Comparison of ENCODE assay signal across 27 cellular contexts in genomic region chr2:121887513-121888188, GRCh38.
DNase-seq lines count a peak whose midpoint lies in the region; ATAC-seq, FAIRE-seq and TF ChIP-seq lines count a peak whose summit lies in the region.
"Had no signal": no experiment of that assay in that cellular context is flagged by ENCODE, and none has a peak within 500 bp of the region (broad histone marks: within the 10 kb centered on the region; RNA-seq: fewer than 3 reads in every experiment).

No MANE protein-coding gene starts in this region.

- peaks cover 8% of the 10 kb centered on the region for H3K4me1 Mint-ChIP-seq in type B pancreatic cell (ENCODE audit: unreplicated experiment)
- H3K4me1 Mint-ChIP-seq: activated CD4-positive, alpha-beta memory T cell treated with anti-CD3 and anti-CD28 coated beads, Interleukin-2, amount 10 ng/mL, durations not matched to agents 7 days and 5 days; activated naive CD8-positive, alpha-beta T cell treated with anti-CD3 and anti-CD28 coated beads for 36 hours had no signal

- no peak for FAIRE-seq in GM12892 (lab: Jason Lieb, UNC)
- FAIRE-seq: G401.6, small intestine had no signal

- H3K4me2 ChIP-seq in smooth muscle cell, result no peak overlapping the region
- H3K4me2 ChIP-seq: BLaER1 treated with 17β-estradiol and CSF1 and Interleukin-3, amounts not matched to agents 10 nM and 100 nM had no signal

- ATAC-seq in GM19395 (IDR thresholded peaks at IDR 0.05; ENCODE audit: unreplicated experiment), result peak; percentile 14
- ATAC-seq in HG03457 (IDR thresholded peaks at IDR 0.05; ENCODE audit: unreplicated experiment), result peak; percentile 19
- ATAC-seq: lower lobe of right lung, natural killer cell had no signal

- H3K27me3 ChIP-seq in H7 (ENCODE audit: control insufficient read depth, insufficient read depth, low read length) (no peaks in the 10 kb centered on the region; the same call in 1 of the 2 replicates), smooth muscle cell (ENCODE audit: low read depth) (no peaks in the 10 kb centered on the region)
- H3K27me3 ChIP-seq: ascending aorta; BLaER1 treated with 17β-estradiol and CSF1 and Interleukin-3, amounts not matched to agents 10 nM and 100 nM; cardiac muscle cell; foreskin keratinocyte; heart left ventricle; ovary had no signal

- H3K9ac ChIP-seq in smooth muscle cell (ENCODE audit: low read depth), result no peak overlapping the region
- H3K9ac ChIP-seq: BLaER1 treated with 17β-estradiol and CSF1 and Interleukin-3, amounts not matched to agents 10 nM and 100 nM had no signal

- peaks cover 6% of the 10 kb centered on the region for H3K9me3 Mint-ChIP-seq in type B pancreatic cell
- H3K9me3 Mint-ChIP-seq: activated CD4-positive, alpha-beta memory T cell treated with anti-CD3 and anti-CD28 coated beads, Interleukin-2, amount 10 ng/mL, durations not matched to agents 7 days and 5 days; activated naive CD8-positive, alpha-beta T cell treated with anti-CD3 and anti-CD28 coated beads for 36 hours; natural killer cell had no signal

- H2AFZ ChIP-seq in smooth muscle cell (ENCODE audit: low read depth), result no peak overlapping the region

- no peak overlapping the region for H3K27ac ChIP-seq in smooth muscle cell (ENCODE audit: low read depth)
- H3K27ac ChIP-seq: ascending aorta; BLaER1 treated with 17β-estradiol and CSF1 and Interleukin-3, amounts not matched to agents 10 nM and 100 nM; cardiac muscle cell; coronary artery; foreskin keratinocyte; heart left ventricle; lower lobe of right lung; ovary had no signal

- H3F3A ChIP-seq in smooth muscle cell (ENCODE audit: low read depth), result no peaks in the 10 kb centered on the region

- H3K9me3 ChIP-seq in smooth muscle cell (replicated peaks; ENCODE audit: low read depth), result no peaks in the 10 kb centered on the region
- H3K9me3 ChIP-seq: ascending aorta, Caco-2, heart left ventricle, lower lobe of right lung, ovary had no signal

- H3K27me3 Mint-ChIP-seq in type B pancreatic cell, result peaks cover 13% of the 10 kb centered on the region
- H3K27me3 Mint-ChIP-seq: activated naive CD8-positive, alpha-beta T cell treated with anti-CD3 and anti-CD28 coated beads for 36 hours had no signal

- no peak for TF ChIP-seq POLR2A in GM12892 (IDR thresholded peaks at IDR 0.05; ENCODE audit: low read depth, low read length)

- 90% methylated on average over 16 of the region's 16 CpGs for WGBS in smooth muscle cell (ENCODE audit: low lambda C conversion rate)

- no peak overlapping the region for H3K27ac Mint-ChIP-seq in type B pancreatic cell
- H3K27ac Mint-ChIP-seq: activated CD4-positive, alpha-beta memory T cell treated with anti-CD3 and anti-CD28 coated beads, Interleukin-2, amount 10 ng/mL, durations not matched to agents 7 days and 5 days; activated naive CD8-positive, alpha-beta T cell treated with anti-CD3 and anti-CD28 coated beads for 36 hours; natural killer cell had no signal

- TF ChIP-seq CTCF in type B pancreatic cell (conservative IDR thresholded peaks at IDR 0.05) (no peak), smooth muscle cell (IDR thresholded peaks at IDR 0.05; ENCODE audit: borderline replicate concordance, insufficient read depth, poor library complexity, severe bottlenecking) (no peak)

- H3K79me2 ChIP-seq in smooth muscle cell (ENCODE audit: low read depth), result no peaks in the 10 kb centered on the region

- DNase-seq in H7, result peak; percentile 38
- DNase-seq in type B pancreatic cell (ENCODE audit: extremely low spot score, unreplicated experiment), result peak; percentile 50
- no peak for DNase-seq in superior temporal gyrus (ENCODE audit: extremely low spot score)
- DNase-seq in GM12892 (ENCODE audit: insufficient read length), result no peak
- DNase-seq in smooth muscle cell (lab: John Stamatoyannopoulos, UW; ENCODE audit: unreplicated experiment), result no peak
- DNase-seq: activated CD4-positive, alpha-beta memory T cell treated with anti-CD3 and anti-CD28 coated beads, Interleukin-2, amount 10 ng/mL, durations not matched to agents 7 days and 5 days; activated CD4-positive, CD25-positive, alpha-beta regulatory T cell treated with anti-CD3 and anti-CD28 coated beads, Interleukin-2, amount 50 U/mL, for 72 hours; heart left ventricle; kidney glomerular epithelial cell; lower lobe of right lung; natural killer cell; NCI-H1436 treated with DMSO at 0.1 percent for 48 hours; NCI-H446 treated with DMSO at 0.1 percent for 48 hours; ovary; stimulated activated CD4-positive, alpha-beta T cell treated with anti-CD3 and anti-CD28 coated beads, Interleukin-1b, Interleukin-23, amount 100 ng/mL, for 48 hours; T-helper 1 cell had no signal

- no peaks in the 10 kb centered on the region for H3K36me3 ChIP-seq in H7 (replicated peaks; ENCODE audit: control insufficient read depth, insufficient read depth, low read length)
- H3K36me3 ChIP-seq in smooth muscle cell (ENCODE audit: low read depth), result no peaks in the 10 kb centered on the region
- H3K36me3 ChIP-seq: ascending aorta; BLaER1 treated with 17β-estradiol and CSF1 and Interleukin-3, amounts not matched to agents 10 nM and 100 nM; cardiac muscle cell; heart left ventricle; lower lobe of right lung; ovary had no signal

- H4K20me1 ChIP-seq in smooth muscle cell (ENCODE audit: low read depth), result no peaks in the 10 kb centered on the region
- H4K20me1 ChIP-seq: BLaER1 treated with 17β-estradiol and CSF1 and Interleukin-3, amounts not matched to agents 10 nM and 100 nM had no signal

- no peaks in the 10 kb centered on the region for H3K36me3 Mint-ChIP-seq in type B pancreatic cell
- H3K36me3 Mint-ChIP-seq: activated naive CD8-positive, alpha-beta T cell treated with anti-CD3 and anti-CD28 coated beads for 36 hours; natural killer cell had no signal

- no peaks in the 10 kb centered on the region for H3K4me1 ChIP-seq in smooth muscle cell (ENCODE audit: low read depth)
- H3K4me1 ChIP-seq: ascending aorta, Caco-2, foreskin keratinocyte, heart left ventricle, lower lobe of right lung had no signal

- no peak overlapping the region for H3K4me3 ChIP-seq in H7 (ENCODE audit: insufficient read depth, low read depth, low read length)
- H3K4me3 ChIP-seq in smooth muscle cell, result no peak overlapping the region
- H3K4me3 ChIP-seq: ascending aorta; BLaER1 treated with 17β-estradiol and CSF1 and Interleukin-3, amounts not matched to agents 10 nM and 100 nM; cardiac muscle cell; coronary artery; heart left ventricle; lower lobe of right lung; ovary had no signal

- no peak overlapping the region for H3K4me3 Mint-ChIP-seq in type B pancreatic cell
- H3K4me3 Mint-ChIP-seq: activated CD4-positive, alpha-beta memory T cell treated with anti-CD3 and anti-CD28 coated beads, Interleukin-2, amount 10 ng/mL, durations not matched to agents 7 days and 5 days; activated naive CD8-positive, alpha-beta T cell treated with anti-CD3 and anti-CD28 coated beads for 36 hours; natural killer cell had no signal

Comparison
In these comparisons a context has a peak if more than half of its experiments do, and no peak if none do; other contexts are left out.
1. DNase-seq: peak in H7 (single experiment) and type B pancreatic cell (single experiment); none in superior temporal gyrus (single experiment), GM12892 (single experiment) and smooth muscle cell (single experiment).